Comparison of ENCODE assay signal across 8 cellular contexts in the genomic region with DNA sequence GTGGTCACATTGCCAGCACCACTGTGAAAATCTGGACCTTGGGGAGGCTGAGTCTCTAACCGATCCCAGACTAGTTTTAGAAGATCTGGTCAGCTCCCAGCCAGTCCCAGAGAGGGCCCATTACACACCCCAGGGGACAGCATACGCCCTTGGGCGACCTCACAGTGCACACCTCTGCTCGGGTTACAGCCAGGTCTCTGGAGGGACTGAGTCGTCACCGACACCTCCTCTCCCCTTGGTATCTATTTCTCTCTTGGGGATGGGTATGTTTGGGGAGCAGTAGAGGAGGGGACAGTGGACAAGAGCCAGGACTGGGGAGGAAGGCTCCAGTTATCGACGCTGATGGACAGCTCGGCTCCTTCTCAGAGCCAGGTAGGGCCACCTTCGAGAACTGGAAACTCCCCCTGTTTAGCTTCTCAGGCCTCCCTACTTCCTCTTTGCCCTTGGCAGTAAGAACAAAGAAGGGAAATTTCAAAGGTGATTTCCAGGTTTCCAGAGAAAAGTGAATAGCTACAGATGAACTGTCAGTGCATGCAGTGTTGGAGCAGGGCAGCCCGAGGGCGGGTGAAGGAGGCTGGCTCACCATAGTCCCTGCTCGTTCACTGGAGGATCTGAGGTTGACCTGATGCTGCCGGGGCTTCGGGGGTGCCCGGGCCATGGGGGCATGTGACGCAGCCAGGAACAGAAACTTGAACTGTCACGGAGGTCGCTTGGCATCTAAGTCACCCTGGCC. TPM values are rescaled to one million over a fixed set of nuclear protein-coding genes. Genes with fewer than 3 reads are reported as not detected.
A peak's percentile ranks its signal among the peaks of the same experiment; 100 is the strongest.
DNase-seq lines count a peak whose midpoint lies in the region; ATAC-seq, FAIRE-seq and TF ChIP-seq lines count a peak whose summit lies in the region.

No MANE protein-coding gene starts in this region.

- TF ChIP-seq CTCF in Peyer's patch (IDR thresholded peaks at IDR 0.05) (no peak), HFFc6 (IDR thresholded peaks at IDR 0.05) (no peak)

- H3K9me3 Mint-ChIP-seq in T-helper 2 cell treated with Interferon-gamma antibody and Interleukin-4, amounts not matched to agents 5 μg/mL and 100 μg/mL, for 36 hours, result no peaks in the 10 kb centered on the region
- H3K9me3 Mint-ChIP-seq in HFFc6, result no peaks in the 10 kb centered on the region

- H3K27ac ChIP-seq in Peyer's patch (peak overlapping the region in 3 of 4 donors; percentile 16 to 38 (median 35)), muscle layer of colon (ENCODE audit: low read depth, low read length) (peak overlapping the region; percentile 35)

- peaks cover 11% of the 10 kb centered on the region for H3K4me1 Mint-ChIP-seq in T-helper 2 cell treated with Interferon-gamma antibody and Interleukin-4, amounts not matched to agents 5 μg/mL and 100 μg/mL, for 36 hours (ENCODE audit: low read depth)
- 0 out of 2 replicates have a peak, but pooled peaks cover 5% of the 10 kb centered on the region for H3K4me1 Mint-ChIP-seq in HFFc6 (ENCODE audit: low read depth)

- peaks cover 11% of the 10 kb centered on the region for H3K27me3 Mint-ChIP-seq in T-helper 2 cell treated with Interferon-gamma antibody and Interleukin-4, amounts not matched to agents 5 μg/mL and 100 μg/mL, for 36 hours (ENCODE audit: low read depth)
- peaks cover 32% of the 10 kb centered on the region for H3K27me3 Mint-ChIP-seq in HFFc6 (ENCODE audit: insufficient read depth)

- no peaks in the 10 kb centered on the region for H3K36me3 ChIP-seq in Peyer's patch
- no peaks in the 10 kb centered on the region for H3K36me3 ChIP-seq in muscle layer of colon (ENCODE audit: insufficient read depth, low read length)

- peak; percentile 56 for FAIRE-seq in GM12891 (lab: Jason Lieb, UNC)

- H3K4me1 ChIP-seq in Peyer's patch (peaks cover 0 to 13% (median 6%) of the 10 kb centered on the region in 4 donors), muscle layer of colon (ENCODE audit: insufficient read depth, low read length) (peaks cover 25% of the 10 kb centered on the region)

- H3K4me3 Mint-ChIP-seq in T-helper 2 cell treated with Interferon-gamma antibody and Interleukin-4, amounts not matched to agents 5 μg/mL and 100 μg/mL, for 36 hours, result no peak overlapping the region
- H3K4me3 Mint-ChIP-seq in HFFc6, result no peak overlapping the region

- ATAC-seq in GM21381 (IDR thresholded peaks at IDR 0.05; ENCODE audit: unreplicated experiment), result peak; percentile 53

- TF ChIP-seq POLR2A in GM12891 (IDR thresholded peaks at IDR 0.05; ENCODE audit: low read depth, low read length), result peak; percentile 58
- no peak for TF ChIP-seq POLR2A in Peyer's patch (IDR thresholded peaks at IDR 0.05)

- DNase-seq in GM12891 (ENCODE audit: insufficient read length, low spot score) (no peak), Peyer's patch (peak in 1 of 3 donors; percentile 34), NCI-H1105 treated with DMSO at 0.1 percent for 48 hours (lab: John Stamatoyannopoulos, UW) (no peak), foreskin melanocyte (no peak), HFFc6 (no peak)
- no peak for DNase-seq in T-helper 2 cell treated with Interferon-gamma antibody and Interleukin-4, amounts not matched to agents 5 μg/mL and 100 μg/mL, for 36 hours (ENCODE audit: low spot score)

- H3K36me3 Mint-ChIP-seq in T-helper 2 cell treated with Interferon-gamma antibody and Interleukin-4, amounts not matched to agents 5 μg/mL and 100 μg/mL, for 36 hours (ENCODE audit: low read depth), result peaks cover 2% of the 10 kb centered on the region
- H3K36me3 Mint-ChIP-seq in HFFc6 (ENCODE audit: low read depth), result no peaks in the 10 kb centered on the region

- H3K27ac Mint-ChIP-seq in T-helper 2 cell treated with Interferon-gamma antibody and Interleukin-4, amounts not matched to agents 5 μg/mL and 100 μg/mL, for 36 hours, result no peak overlapping the region
- H3K27ac Mint-ChIP-seq in HFFc6, result no peak overlapping the region

- H3K9ac ChIP-seq in muscle layer of colon (ENCODE audit: low read length), result no peak overlapping the region

- H3K9me3 ChIP-seq in Peyer's patch, result no peaks in the 10 kb centered on the region
- no peaks in the 10 kb centered on the region for H3K9me3 ChIP-seq in muscle layer of colon (ENCODE audit: low read length)

- no peaks in the 10 kb centered on the region for H3K27me3 ChIP-seq in Peyer's patch
- no peaks in the 10 kb centered on the region for H3K27me3 ChIP-seq in muscle layer of colon (ENCODE audit: control insufficient read depth in 1 of 2, insufficient read depth in 2 of 2, low read length in 2 of 2)

- H3K4me3 ChIP-seq in Peyer's patch, result no peak overlapping the region
- no peak overlapping the region for H3K4me3 ChIP-seq in muscle layer of colon (ENCODE audit: low read depth in 1 of 2, low read length in 2 of 2)

TF ChIP-seq in GM12891, 5 proteins besides CTCF, POLR2A, EP300 and RAD21:
- TF ChIP-seq POLR2AphosphoS5 (IDR thresholded peaks at IDR 0.05; ENCODE audit: low read depth, low read length) (0 out of 2 replicates have a peak, but pooled peaks have one; percentile 18), PAX5 (IDR thresholded peaks at IDR 0.05; ENCODE audit: insufficient read depth, low read length, severe bottlenecking) (no peak), POU2F2 (IDR thresholded peaks at IDR 0.05; ENCODE audit: low read depth, low read length) (0 out of 2 replicates have a peak, but pooled peaks have one; percentile 15), TAF1 (IDR thresholded peaks at IDR 0.05; ENCODE audit: low read depth, low read length) (no peak), SPI1 (IDR thresholded peaks at IDR 0.05; ENCODE audit: low read depth, low read length) (peak; percentile 72)
TF ChIP-seq in GM12891: peak in this region for 3.

RNA-seq across cellular contexts. Expression of a gene that starts 4.4 kb away (rescaled TPM):
- 8.8 TPM for polyA plus RNA-seq in GM12891 (2012; ENCODE audit: low read depth, missing spikeins)
- 10 to 100 TPM in 3 of 4 donors, 1 to 10 TPM in 1; 4.2 to 19.0 (median 13.9) TPM for total RNA-seq in Peyer's patch
- total RNA-seq in HFFc6 (2021; fragmentation: NEBNext Ultra II Directional; extraction: Animal tissue kit (Norgen Biotek cat#: 25700)), result 10 to 100 TPM; 11.6 to 13.7 (median 12.7) TPM

RNA-seq across cellular contexts. Expression of a gene that starts 16.4 kb away (rescaled TPM):
- 14.9 TPM for polyA plus RNA-seq in GM12891 (2012; ENCODE audit: low read depth, missing spikeins)
- total RNA-seq in Peyer's patch, result 10 to 100 TPM in 3 of 4 donors, 1 to 10 TPM in 1; 5.8 to 17.3 (median 15.4) TPM
- total RNA-seq in HFFc6 (2021; fragmentation: NEBNext Ultra II Directional; extraction: Animal tissue kit (Norgen Biotek cat#: 25700)), result 10 to 100 TPM; 14.7 to 16.3 (median 15.3) TPM

RNA-seq across cellular contexts. Expression of a gene that starts 30.4 kb away (rescaled TPM):
- polyA plus RNA-seq in GM12891 (2012; ENCODE audit: low read depth, missing spikeins), result 2.2 TPM
- 10 to 100 TPM in 2 of 4 donors, 1 to 10 TPM in 2; 7.4 to 14.0 (median 8.9) TPM for total RNA-seq in Peyer's patch
- total RNA-seq in HFFc6 (2021; fragmentation: NEBNext Ultra II Directional; extraction: Animal tissue kit (Norgen Biotek cat#: 25700)), result 1 to 10 TPM in 4 of 6 experiments, under 1 TPM in 2; 0.71 to 1.8 (median 1.3) TPM

RNA-seq across cellular contexts. Expression of a gene that starts 58.2 kb away (rescaled TPM):
- polyA plus RNA-seq in GM12891 (2012; ENCODE audit: low read depth, missing spikeins), result 5.2 TPM
- total RNA-seq in Peyer's patch, result 100 to 1,000 TPM in 1 of 4 donors, 10 to 100 TPM in 3; 29.8 to 108 (median 44.8) TPM
- total RNA-seq in HFFc6 (2021; fragmentation: NEBNext Ultra II Directional; extraction: Animal tissue kit (Norgen Biotek cat#: 25700)), result 1 to 10 TPM; 6.3 to 10.0 (median 8.5) TPM
